In genomic region chr11:127506647-127507046, GRCh38 we compare ENCODE assay signal across 23 cellular contexts.
"Had no signal": no experiment of that assay in that cellular context is flagged by ENCODE, and none has a peak within 500 bp of the region (broad histone marks: within the 10 kb centered on the region; RNA-seq: fewer than 3 reads in every experiment).

No MANE protein-coding gene starts in this region.

- H3K27ac ChIP-seq: heart left ventricle, neutrophil, psoas muscle, spleen, testis, tibial nerve, upper lobe of right lung, vagina had no signal

- H3K27ac Mint-ChIP-seq: naive thymus-derived CD8-positive, alpha-beta T cell; stimulated activated naive B cell treated with anti-CD40 and anti-IgM and Interleukin-4, amounts not matched to agents 10 μg/mL and 1 μg/mL and 100 μg/mL, for 72 hours; stimulated activated naive CD8-positive, alpha-beta T cell treated with anti-CD3 and anti-CD28 coated beads, Interleukin-15, amount 100 ng/mL, for 72 hours had no signal

- H3K4me1 ChIP-seq: heart left ventricle, psoas muscle, spleen, testis, tibial nerve, upper lobe of right lung, vagina had no signal

- FAIRE-seq: frontal cortex, islet of Langerhans had no signal

- H3K36me3 ChIP-seq: heart left ventricle, neutrophil, spleen, tibial nerve, upper lobe of right lung, vagina had no signal

- H3K4me1 Mint-ChIP-seq: naive thymus-derived CD8-positive, alpha-beta T cell; stimulated activated naive B cell treated with anti-CD40 and anti-IgM and Interleukin-4, amounts not matched to agents 10 μg/mL and 1 μg/mL and 100 μg/mL, for 72 hours; stimulated activated naive CD8-positive, alpha-beta T cell treated with anti-CD3 and anti-CD28 coated beads, Interleukin-15, amount 100 ng/mL, for 72 hours had no signal

- H3K9me3 ChIP-seq: heart left ventricle, mucosa of descending colon, neutrophil, psoas muscle, spleen, testis, tibial nerve, upper lobe of right lung, vagina had no signal

- H3K9me3 Mint-ChIP-seq: stimulated activated naive CD8-positive, alpha-beta T cell treated with anti-CD3 and anti-CD28 coated beads, Interleukin-15, amount 100 ng/mL, for 72 hours had no signal

- H3K27me3 Mint-ChIP-seq: stimulated activated naive B cell treated with anti-CD40 and anti-IgM and Interleukin-4, amounts not matched to agents 10 μg/mL and 1 μg/mL and 100 μg/mL, for 72 hours; stimulated activated naive CD8-positive, alpha-beta T cell treated with anti-CD3 and anti-CD28 coated beads, Interleukin-15, amount 100 ng/mL, for 72 hours had no signal

- DNase-seq: dermis blood vessel endothelial cell; heart left ventricle; hippocampal formation; kidney glomerular epithelial cell; mucosa of descending colon; naive thymus-derived CD8-positive, alpha-beta T cell; psoas muscle; retina; spleen; stimulated activated CD4-positive, alpha-beta T cell treated with anti-CD3 and anti-CD28 coated beads, Interleukin-15, amount 100 ng/mL, for 24 hours; stimulated activated CD4-positive, alpha-beta T cell treated with anti-CD3 and anti-CD28 coated beads, Interleukin-1b, Interleukin-23, amount 100 ng/mL, for 48 hours; stimulated activated CD4-positive, alpha-beta T cell treated with anti-CD3 and anti-CD28 coated beads, Interleukin-4, amount 100 ng/mL, for 24 hours; stimulated activated naive B cell treated with anti-CD40 and anti-IgM and Interleukin-4, amounts not matched to agents 10 μg/mL and 1 μg/mL and 100 μg/mL, for 72 hours; stimulated activated naive CD8-positive, alpha-beta T cell treated with anti-CD3 and anti-CD28 coated beads, Interleukin-15, amount 100 ng/mL, for 72 hours; testis; upper lobe of right lung had no signal

- H3K36me3 Mint-ChIP-seq: naive thymus-derived CD8-positive, alpha-beta T cell; stimulated activated naive B cell treated with anti-CD40 and anti-IgM and Interleukin-4, amounts not matched to agents 10 μg/mL and 1 μg/mL and 100 μg/mL, for 72 hours had no signal

- H3K27me3 ChIP-seq: heart left ventricle, neutrophil, spleen, testis, tibial nerve, upper lobe of right lung, vagina had no signal

- H3K4me3 ChIP-seq: heart left ventricle, mucosa of descending colon, psoas muscle, spleen, testis, tibial nerve, upper lobe of right lung, vagina had no signal

- ATAC-seq: esophagus mucosa; heart left ventricle; naive thymus-derived CD8-positive, alpha-beta T cell; psoas muscle; sciatic nerve; stimulated activated naive B cell treated with anti-CD40 and anti-IgM and Interleukin-4, amounts not matched to agents 10 μg/mL and 1 μg/mL and 100 μg/mL, for 72 hours; stimulated activated naive CD8-positive, alpha-beta T cell treated with anti-CD3 and anti-CD28 coated beads, Interleukin-15, amount 100 ng/mL, for 72 hours; upper lobe of right lung had no signal

- H3K4me3 Mint-ChIP-seq: naive thymus-derived CD8-positive, alpha-beta T cell; stimulated activated naive B cell treated with anti-CD40 and anti-IgM and Interleukin-4, amounts not matched to agents 10 μg/mL and 1 μg/mL and 100 μg/mL, for 72 hours; stimulated activated naive CD8-positive, alpha-beta T cell treated with anti-CD3 and anti-CD28 coated beads, Interleukin-15, amount 100 ng/mL, for 72 hours had no signal
